ENCODE assay signal across 2 cellular contexts in the genomic region with DNA sequence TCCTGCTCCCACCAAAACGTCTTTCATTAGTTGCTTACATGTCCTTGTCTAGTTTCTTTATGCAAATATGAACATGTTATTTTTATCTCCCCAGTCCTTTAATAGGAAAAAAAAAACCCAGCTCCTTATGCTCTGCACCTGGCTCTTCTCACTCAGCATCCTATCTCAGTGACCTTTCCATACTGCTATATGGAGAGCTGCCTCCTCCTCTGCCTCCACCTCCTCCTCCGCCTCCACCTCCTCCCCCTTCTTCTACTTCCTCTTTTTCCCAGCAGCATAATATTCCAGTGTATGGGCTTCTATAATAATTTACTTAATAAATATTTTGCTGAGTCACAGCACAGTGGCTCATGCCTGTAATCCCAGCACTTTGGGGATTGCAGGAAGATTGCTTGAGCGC.
TF ChIP-seq lines count a peak whose summit lies in the region.

No MANE protein-coding gene starts in this region.

TF ChIP-seq in HepG2, 621 proteins besides CTCF, POLR2A, EP300 and RAD21:
- no peak for TF ChIP-seq ZXDC (CRISPR knock-in tag; IDR thresholded peaks at IDR 0.05)
- peak; percentile 65 for TF ChIP-seq NFE2L2 (IDR thresholded peaks at IDR 0.05; ENCODE audit: low read length)

TF ChIP-seq in HEK293, 187 proteins besides CTCF, POLR2A, EP300 and RAD21:
- TF ChIP-seq ZNF146 (tag by site-specific recombination; IDR thresholded peaks at IDR 0.05) (peak; percentile 91), ZSCAN16 (tag by site-specific recombination; IDR thresholded peaks at IDR 0.05) (no peak), KLF10 (tag by site-specific recombination; IDR thresholded peaks at IDR 0.05) (no peak)
